In the genomic region with DNA sequence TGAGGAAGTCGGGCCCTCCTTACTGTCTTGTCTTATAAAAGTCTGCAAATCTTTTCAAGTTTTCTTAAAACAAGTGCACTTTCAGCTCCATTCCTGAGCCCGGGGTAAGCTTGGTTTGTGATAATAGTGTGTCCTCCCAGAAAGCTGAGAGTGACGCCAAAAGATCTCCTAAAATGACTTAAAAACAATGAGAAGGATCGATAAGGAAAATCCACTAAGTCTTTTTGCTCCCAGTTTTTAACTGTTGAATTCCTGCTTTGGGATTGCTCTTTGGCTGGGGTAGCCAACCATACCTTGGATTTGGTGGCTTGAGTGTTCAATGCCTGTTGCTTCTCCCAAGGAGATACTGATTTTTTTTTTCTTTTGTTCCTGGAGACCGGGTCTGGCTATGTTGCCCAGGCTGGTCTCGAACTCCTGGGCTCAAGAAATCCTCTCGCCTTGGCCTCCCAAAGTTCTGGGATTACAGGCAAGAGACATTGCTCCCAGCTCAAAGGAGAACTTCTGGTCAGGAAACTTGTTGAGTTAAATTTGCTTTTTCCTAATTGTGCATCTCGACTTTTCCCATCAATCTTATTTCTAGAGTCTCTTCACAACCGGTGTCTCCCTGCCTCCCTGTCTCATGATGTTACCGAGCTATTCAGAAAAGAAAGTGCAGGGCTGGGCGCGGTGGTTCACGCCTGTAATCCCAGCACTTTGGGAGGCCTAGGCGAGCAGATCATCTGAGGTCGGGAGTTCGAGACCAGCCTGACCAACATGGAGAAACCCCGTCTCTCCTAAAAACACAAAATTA, we compare ENCODE assay signal across 1 cellular context.
A peak's percentile ranks its signal among the peaks of the same experiment; 100 is the strongest.
TF ChIP-seq lines count a peak whose summit lies in the region.

No MANE protein-coding gene starts in this region.

TF ChIP-seq in K562, 482 proteins besides CTCF, POLR2A, EP300 and RAD21 (continued from another document):
- TF ChIP-seq, protein P1, sequence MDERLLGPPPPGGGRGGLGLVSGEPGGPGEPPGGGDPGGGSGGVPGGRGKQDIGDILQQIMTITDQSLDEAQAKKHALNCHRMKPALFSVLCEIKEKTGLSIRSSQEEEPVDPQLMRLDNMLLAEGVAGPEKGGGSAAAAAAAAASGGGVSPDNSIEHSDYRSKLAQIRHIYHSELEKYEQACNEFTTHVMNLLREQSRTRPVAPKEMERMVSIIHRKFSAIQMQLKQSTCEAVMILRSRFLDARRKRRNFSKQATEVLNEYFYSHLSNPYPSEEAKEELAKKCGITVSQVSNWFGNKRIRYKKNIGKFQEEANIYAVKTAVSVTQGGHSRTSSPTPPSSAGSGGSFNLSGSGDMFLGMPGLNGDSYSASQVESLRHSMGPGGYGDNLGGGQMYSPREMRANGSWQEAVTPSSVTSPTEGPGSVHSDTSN (CRISPR knock-in tag; IDR thresholded peaks at IDR 0.05; ENCODE audit: low read depth), result no peak
- TF ChIP-seq, protein P1 (tag; conservative IDR thresholded peaks at IDR 0.05; ENCODE audit: low read depth), result 0 out of 2 replicates have a peak, but pooled peaks have one; percentile 17
- TF ChIP-seq C11orf30 (IDR thresholded peaks at IDR 0.05; ENCODE audit: low read depth), result no peak
- 0 out of 2 replicates have a peak, but pooled peaks have one; percentile 31 for TF ChIP-seq CXXC5 (CRISPR knock-in tag; IDR thresholded peaks at IDR 0.05)
- no peak for TF ChIP-seq POLR2AphosphoS2 (IDR thresholded peaks at IDR 0.05; ENCODE audit: low read length)
- TF ChIP-seq, protein P2, sequence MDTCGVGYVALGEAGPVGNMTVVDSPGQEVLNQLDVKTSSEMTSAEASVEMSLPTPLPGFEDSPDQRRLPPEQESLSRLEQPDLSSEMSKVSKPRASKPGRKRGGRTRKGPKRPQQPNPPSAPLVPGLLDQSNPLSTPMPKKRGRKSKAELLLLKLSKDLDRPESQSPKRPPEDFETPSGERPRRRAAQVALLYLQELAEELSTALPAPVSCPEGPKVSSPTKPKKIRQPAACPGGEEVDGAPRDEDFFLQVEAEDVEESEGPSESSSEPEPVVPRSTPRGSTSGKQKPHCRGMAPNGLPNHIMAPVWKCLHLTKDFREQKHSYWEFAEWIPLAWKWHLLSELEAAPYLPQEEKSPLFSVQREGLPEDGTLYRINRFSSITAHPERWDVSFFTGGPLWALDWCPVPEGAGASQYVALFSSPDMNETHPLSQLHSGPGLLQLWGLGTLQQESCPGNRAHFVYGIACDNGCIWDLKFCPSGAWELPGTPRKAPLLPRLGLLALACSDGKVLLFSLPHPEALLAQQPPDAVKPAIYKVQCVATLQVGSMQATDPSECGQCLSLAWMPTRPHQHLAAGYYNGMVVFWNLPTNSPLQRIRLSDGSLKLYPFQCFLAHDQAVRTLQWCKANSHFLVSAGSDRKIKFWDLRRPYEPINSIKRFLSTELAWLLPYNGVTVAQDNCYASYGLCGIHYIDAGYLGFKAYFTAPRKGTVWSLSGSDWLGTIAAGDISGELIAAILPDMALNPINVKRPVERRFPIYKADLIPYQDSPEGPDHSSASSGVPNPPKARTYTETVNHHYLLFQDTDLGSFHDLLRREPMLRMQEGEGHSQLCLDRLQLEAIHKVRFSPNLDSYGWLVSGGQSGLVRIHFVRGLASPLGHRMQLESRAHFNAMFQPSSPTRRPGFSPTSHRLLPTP (IDR thresholded peaks at IDR 0.05; ENCODE audit: borderline replicate concordance, extremely low read depth, insufficient read length), result peak; percentile 22
- peak; percentile 35 for TF ChIP-seq RBM39 (optimal IDR thresholded peaks at IDR 0.05; ENCODE audit: low read depth, low read length)
- 0 out of 4 replicates have a peak, but pooled peaks of 1 of the 2 experiments have one; percentile 12 for TF ChIP-seq SRF (CRISPR knock-in tag; IDR thresholded peaks at IDR 0.05)
- no peak for TF ChIP-seq CREB1 (IDR thresholded peaks at IDR 0.05)
- peak; percentile 35; the same call in 1 of the 2 replicates for TF ChIP-seq CREB1 (CRISPR knock-in tag; IDR thresholded peaks at IDR 0.05)
- peak in 1 of 2 experiments; percentile 11; a peak in 1 of 4 replicates for TF ChIP-seq MAZ (CRISPR knock-in tag; conservative IDR thresholded peaks at IDR 0.05 in 1 of 2, IDR thresholded peaks at IDR 0.05 in 1 of 2)
- no peak for TF ChIP-seq CREM (IDR thresholded peaks at IDR 0.05; ENCODE audit: low read depth)
- peak; percentile 13 for TF ChIP-seq TAF1 (IDR thresholded peaks at IDR 0.05; ENCODE audit: control insufficient read depth, extremely low read depth, insufficient read depth, low read length, severe bottlenecking)
- 0 out of 2 replicates have a peak, but pooled peaks have one; percentile 11 for TF ChIP-seq TAF7 (tag; IDR thresholded peaks at IDR 0.05)
- TF ChIP-seq UBTF (IDR thresholded peaks at IDR 0.05; ENCODE audit: borderline replicate concordance in 1 of 2, low read depth in 2 of 2, low read length in 2 of 2), result 0 out of 4 replicates have a peak, but pooled peaks of 1 of the 2 experiments have one; percentile 18
- TF ChIP-seq SIN3A (IDR thresholded peaks at IDR 0.05; ENCODE audit: borderline replicate concordance in 2 of 2, control insufficient read depth in 1 of 2, low read depth in 2 of 2, low read length in 2 of 2), result peak in 1 of 2 experiments; percentile 19; a peak in 1 of 4 replicates
- TF ChIP-seq DPF2 (IDR thresholded peaks at IDR 0.05), result no peak
- peak; percentile 41 for TF ChIP-seq HNRNPLL (IDR thresholded peaks at IDR 0.05; ENCODE audit: low read depth, low read length, poor library complexity, severe bottlenecking)
- TF ChIP-seq, protein P3, sequence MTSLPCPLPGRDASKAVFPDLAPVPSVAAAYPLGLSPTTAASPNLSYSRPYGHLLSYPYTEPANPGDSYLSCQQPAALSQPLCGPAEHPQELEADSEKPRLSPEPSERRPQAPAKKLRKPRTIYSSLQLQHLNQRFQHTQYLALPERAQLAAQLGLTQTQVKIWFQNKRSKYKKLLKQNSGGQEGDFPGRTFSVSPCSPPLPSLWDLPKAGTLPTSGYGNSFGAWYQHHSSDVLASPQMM (CRISPR knock-in tag; IDR thresholded peaks at IDR 0.05), result no peak
